7 cellular contexts compared by ENCODE assay signal in genomic region chr3:129278439-129278969, GRCh38. TPM values are rescaled to one million over a fixed set of nuclear protein-coding genes. Genes with fewer than 3 reads are reported as not detected.
DNase-seq lines count a peak whose midpoint lies in the region; ATAC-seq, FAIRE-seq and TF ChIP-seq lines count a peak whose summit lies in the region.

TSS of gene HMCES (plus strand) at chr3:129278870. CDS start at chr3:129279733, 863 bp downstream.

- H3K4me3 ChIP-seq in bronchial epithelial cell (ENCODE audit: low read depth, low read length) (peak within 1 kb of the TSS; percentile 91), iPS-20b (ENCODE audit: low read length) (peak within 1 kb of the TSS; percentile 82), skin epidermis (peak within 1 kb of the TSS; percentile 70 to 98 (median 85))

- H3K27ac Mint-ChIP-seq in activated B cell treated with CpG ODN at 0.5 μM for 24 hours: peak within 1 kb of the TSS; percentile 86

- peak within 1 kb of the TSS; percentile 97 for H3K9ac ChIP-seq in iPS-20b (ENCODE audit: low read depth, low read length)

- peaks cover 51% of the 10 kb centered on the region for H3K36me3 Mint-ChIP-seq in activated B cell treated with CpG ODN at 0.5 μM for 24 hours (ENCODE audit: low read depth)

- POLR2A ChIA-PET in activated B cell treated with CpG ODN at 0.5 μM for 24 hours (lab: Charles Lee): interaction anchor here (0.7 to 8.5 kb wide), 6 partner anchors 29 to 162 kb away, joined by 3 to 172 read pairs (median 4); partner anchors contain the start of genes COPG1, IFT122, MBD4 and RAB43

- CTCF ChIA-PET in activated B cell treated with CpG ODN at 0.5 μM for 24 hours (lab: Charles Lee): interaction anchor here (4.6 kb wide), 1 partner anchor 37 kb away, joined by 21 read pairs; a partner anchor contains a TSS

- H3K4me1 ChIP-seq in iPS-20b (ENCODE audit: insufficient read depth, low read length): peaks cover 12% of the 10 kb centered on the region; the same call in 1 of the 2 replicates

- H3K36me3 ChIP-seq in bronchial epithelial cell (ENCODE audit: control insufficient read depth, insufficient read depth, low read length) (peaks cover 12% of the 10 kb centered on the region), iPS-20b (ENCODE audit: insufficient read depth, low read depth, low read length) (peaks cover 43% of the 10 kb centered on the region)

- H3K4me1 Mint-ChIP-seq in activated B cell treated with CpG ODN at 0.5 μM for 24 hours: peaks cover 80% of the 10 kb centered on the region

- ATAC-seq in GM18861 (IDR thresholded peaks at IDR 0.05; ENCODE audit: unreplicated experiment) (peak; percentile 27), HG03139 (IDR thresholded peaks at IDR 0.05; ENCODE audit: unreplicated experiment) (peak; percentile 45), activated B cell treated with CpG ODN at 0.5 μM for 24 hours (ENCODE audit: low read depth) (peak; percentile 62)

- no peaks in the 10 kb centered on the region for H3K9me3 ChIP-seq in iPS-20b (ENCODE audit: insufficient read depth, low read depth, low read length)

- no peaks in the 10 kb centered on the region for H3K27me3 ChIP-seq in bronchial epithelial cell (ENCODE audit: control insufficient read depth, insufficient read depth, low read length)
- H3K27me3 ChIP-seq in iPS-20b (ENCODE audit: insufficient read depth, low read length): no peaks in the 10 kb centered on the region

- TF ChIP-seq CTCF in activated B cell treated with CpG ODN at 0.5 μM for 24 hours (IDR thresholded peaks at IDR 0.05) (no peak), bronchial epithelial cell (IDR thresholded peaks at IDR 0.05; ENCODE audit: insufficient read depth, low read length, severe bottlenecking) (no peak)

- H3K27ac ChIP-seq in iPS-20b (ENCODE audit: low read length): peak within 1 kb of the TSS; percentile 97
- H3K27ac ChIP-seq in skin epidermis: peak within 1 kb of the TSS; percentile 74 to 99 (median 95)

- no peaks in the 10 kb centered on the region for H3K27me3 Mint-ChIP-seq in activated B cell treated with CpG ODN at 0.5 μM for 24 hours

- intact Hi-C loops in activated B cell treated with CpG ODN at 0.5 μM for 24 hours (cut with micrococcal nuclease): loop anchor here (1.0 to 5.0 kb wide), 4 partner anchors 117 to 1226 kb away; partner anchors contain the start of genes ISY1, RAB43 and SEC61A1

- peak within 1 kb of the TSS; percentile 91 for H3K4me3 Mint-ChIP-seq in activated B cell treated with CpG ODN at 0.5 μM for 24 hours

- H3K9me3 Mint-ChIP-seq in activated B cell treated with CpG ODN at 0.5 μM for 24 hours: no peaks in the 10 kb centered on the region

- FAIRE-seq in bronchial epithelial cell (lab: Jason Lieb, UNC): no peak

- peak; percentile 88 for DNase-seq in NCI-H345 (lab: John Stamatoyannopoulos, UW)
- peak; percentile 91 for DNase-seq in activated B cell treated with CpG ODN at 0.5 μM for 24 hours
- peak; percentile 71 for DNase-seq in bronchial epithelial cell (ENCODE audit: low read depth)

RNA-seq across cellular contexts. Expression of gene HMCES, which starts in this region (rescaled TPM):
- total RNA-seq in activated B cell treated with CpG ODN at 0.5 μM for 24 hours: 31.7 and 37.2 TPM in 2 replicates
- 30.5 and 35.6 TPM in 2 replicates for total RNA-seq in bronchial epithelial cell

Comparison
In these comparisons a context has a peak if more than half of its experiments do, and no peak if none do; other contexts are left out.
1. Peak in every context shown above with its lines: DNase-seq, ATAC-seq, H3K4me3 ChIP-seq and H3K27ac ChIP-seq.